ENCODE assay signal across 1 cellular context in the genomic region with DNA sequence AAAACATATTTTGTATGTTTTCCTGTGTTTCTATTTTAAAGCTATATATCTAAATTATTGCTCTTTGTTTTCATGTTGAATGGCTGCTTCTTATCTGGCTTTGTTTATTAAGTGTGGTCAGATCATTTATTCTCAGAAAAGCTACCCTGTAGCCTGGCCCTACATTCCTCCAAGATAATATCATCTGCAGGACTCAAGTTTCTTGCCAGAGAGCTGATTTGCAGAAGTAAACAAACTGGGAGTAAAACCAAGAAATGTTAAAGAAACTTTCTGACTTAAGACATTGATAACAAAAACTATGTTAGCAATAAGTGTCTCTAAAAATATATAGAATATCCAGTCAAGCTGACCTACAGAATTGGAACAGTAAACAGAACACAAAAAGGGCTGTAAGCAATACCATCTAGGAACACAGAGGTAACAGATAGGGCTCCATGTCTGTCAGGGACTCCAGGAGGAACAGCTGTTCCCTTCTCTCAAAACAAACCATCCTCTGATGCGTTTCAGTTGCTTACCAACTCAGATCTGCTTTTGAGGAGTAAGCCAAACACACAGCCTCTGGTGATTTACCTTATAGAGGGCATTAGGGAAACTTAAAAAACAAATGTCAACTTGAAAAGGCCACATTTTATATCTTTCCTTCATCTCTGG.
TF ChIP-seq lines count a peak whose summit lies in the region.

No MANE protein-coding gene starts in this region.

TF ChIP-seq in K562, 482 proteins besides CTCF, POLR2A, EP300 and RAD21 (continued from another document):
- TF ChIP-seq, protein P1, sequence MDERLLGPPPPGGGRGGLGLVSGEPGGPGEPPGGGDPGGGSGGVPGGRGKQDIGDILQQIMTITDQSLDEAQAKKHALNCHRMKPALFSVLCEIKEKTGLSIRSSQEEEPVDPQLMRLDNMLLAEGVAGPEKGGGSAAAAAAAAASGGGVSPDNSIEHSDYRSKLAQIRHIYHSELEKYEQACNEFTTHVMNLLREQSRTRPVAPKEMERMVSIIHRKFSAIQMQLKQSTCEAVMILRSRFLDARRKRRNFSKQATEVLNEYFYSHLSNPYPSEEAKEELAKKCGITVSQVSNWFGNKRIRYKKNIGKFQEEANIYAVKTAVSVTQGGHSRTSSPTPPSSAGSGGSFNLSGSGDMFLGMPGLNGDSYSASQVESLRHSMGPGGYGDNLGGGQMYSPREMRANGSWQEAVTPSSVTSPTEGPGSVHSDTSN (CRISPR knock-in tag; IDR thresholded peaks at IDR 0.05; ENCODE audit: low read depth): no peak
- TF ChIP-seq, protein P1 (tag; conservative IDR thresholded peaks at IDR 0.05; ENCODE audit: low read depth): peak; percentile 8; the same call in 1 of the 2 replicates
- no peak for TF ChIP-seq GABPB2 (CRISPR knock-in tag; conservative IDR thresholded peaks at IDR 0.05)
- TF ChIP-seq CSDE1 (IDR thresholded peaks at IDR 0.05): no peak
- no peak for TF ChIP-seq C11orf30 (IDR thresholded peaks at IDR 0.05; ENCODE audit: low read depth)
- no peak for TF ChIP-seq GATA2 (CRISPR knock-in tag; IDR thresholded peaks at IDR 0.05)
- TF ChIP-seq RCOR1 (IDR thresholded peaks at IDR 0.05; ENCODE audit: borderline replicate concordance in 1 of 2, low read depth in 2 of 2, low read length in 2 of 2): 0 out of 4 replicates have a peak, but pooled peaks of 1 of the 2 experiments have one; percentile 26
- peak in 1 of 2 experiments; percentile 94; a peak in 2 of 4 replicates for TF ChIP-seq TEAD1 (CRISPR knock-in tag; IDR thresholded peaks at IDR 0.05)
- TF ChIP-seq MCM5 (IDR thresholded peaks at IDR 0.05; ENCODE audit: low read depth): no peak
- no peak for TF ChIP-seq ELK1 (CRISPR knock-in tag; IDR thresholded peaks at IDR 0.05)
- no peak for TF ChIP-seq CBFB (CRISPR knock-in tag; IDR thresholded peaks at IDR 0.05)
- TF ChIP-seq ZNF431 (CRISPR knock-in tag; IDR thresholded peaks at IDR 0.05): no peak
- TF ChIP-seq POLR2H (tag; IDR thresholded peaks at IDR 0.05; ENCODE audit: low read depth): 0 out of 2 replicates have a peak, but pooled peaks have one; percentile 34
- TF ChIP-seq HINFP (tag; conservative IDR thresholded peaks at IDR 0.05; ENCODE audit: low read depth): no peak
- TF ChIP-seq ZNF277 (CRISPR knock-in tag; IDR thresholded peaks at IDR 0.05; ENCODE audit: borderline replicate concordance): no peak
- TF ChIP-seq STAG1 (CRISPR knock-in tag; IDR thresholded peaks at IDR 0.05; ENCODE audit: borderline replicate concordance): no peak
- TF ChIP-seq SRSF9 (IDR thresholded peaks at IDR 0.05; ENCODE audit: borderline replicate concordance, low read depth, low read length): no peak
- TF ChIP-seq ZNF232 (CRISPR knock-in tag; IDR thresholded peaks at IDR 0.05): no peak
- TF ChIP-seq RFX1 (IDR thresholded peaks at IDR 0.05): no peak
- no peak for TF ChIP-seq L3MBTL2 (IDR thresholded peaks at IDR 0.05)
- TF ChIP-seq, protein P2, sequence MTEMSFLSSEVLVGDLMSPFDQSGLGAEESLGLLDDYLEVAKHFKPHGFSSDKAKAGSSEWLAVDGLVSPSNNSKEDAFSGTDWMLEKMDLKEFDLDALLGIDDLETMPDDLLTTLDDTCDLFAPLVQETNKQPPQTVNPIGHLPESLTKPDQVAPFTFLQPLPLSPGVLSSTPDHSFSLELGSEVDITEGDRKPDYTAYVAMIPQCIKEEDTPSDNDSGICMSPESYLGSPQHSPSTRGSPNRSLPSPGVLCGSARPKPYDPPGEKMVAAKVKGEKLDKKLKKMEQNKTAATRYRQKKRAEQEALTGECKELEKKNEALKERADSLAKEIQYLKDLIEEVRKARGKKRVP (CRISPR knock-in tag; IDR thresholded peaks at IDR 0.05): no peak
- no peak for TF ChIP-seq SREBF1 (IDR thresholded peaks at IDR 0.05; ENCODE audit: borderline replicate concordance, low read depth, low read length)
- TF ChIP-seq ZBTB17 (CRISPR knock-in tag; IDR thresholded peaks at IDR 0.05): no peak
- no peak for TF ChIP-seq TAF15 (IDR thresholded peaks at IDR 0.05; ENCODE audit: low read depth, low read length)
- no peak for TF ChIP-seq ZNF140 (CRISPR knock-in tag; IDR thresholded peaks at IDR 0.05)
- TF ChIP-seq RBBP5 (IDR thresholded peaks at IDR 0.05; ENCODE audit: borderline replicate concordance, insufficient read depth, low read length, poor library complexity, severe bottlenecking): peak; percentile 59
- TF ChIP-seq ARID1B (IDR thresholded peaks at IDR 0.05): 0 out of 2 replicates have a peak, but pooled peaks have one; percentile 12
- TF ChIP-seq FOXA3 (CRISPR knock-in tag; conservative IDR thresholded peaks at IDR 0.05 in 1 of 2, IDR thresholded peaks at IDR 0.05 in 1 of 2): peak in 1 of 2 experiments; percentile 76; a peak in 2 of 4 replicates
- no peak for TF ChIP-seq LCOR (CRISPR knock-in tag; IDR thresholded peaks at IDR 0.05)
